Comparison of ENCODE assay signal across 8 cellular contexts in genomic region chr14:102363182-102363952, GRCh38. TPM values are rescaled to one million over a fixed set of nuclear protein-coding genes. Genes with fewer than 3 reads are reported as not detected.
DNase-seq lines count a peak whose midpoint lies in the region; ATAC-seq, FAIRE-seq and TF ChIP-seq lines count a peak whose summit lies in the region.

No MANE protein-coding gene starts in this region.

- FAIRE-seq in keratinocyte (lab: Jason Lieb, UNC) = no peak

- H3K9ac ChIP-seq in keratinocyte (ENCODE audit: control insufficient read depth, extremely low read depth, insufficient read depth, low read length) = peak overlapping the region; percentile 84

- H4K20me1 ChIP-seq in keratinocyte (ENCODE audit: control insufficient read depth, extremely low read depth, insufficient read depth, low read length) = no peaks in the 10 kb centered on the region

- peaks cover 38% of the 10 kb centered on the region for H3K79me2 ChIP-seq in keratinocyte (ENCODE audit: control insufficient read depth, insufficient read depth, low read length)

- POLR2A ChIA-PET in AG04449 (lab: Yijun Ruan, JAX) = no interaction called here

- dilution Hi-C loops in keratinocyte (cut with MboI; ENCODE audit: extremely low pct_ligation_motif_present, low sequenced_read_pairs) = no loop called here

- TF ChIP-seq CTCF in AG04449 (IDR thresholded peaks at IDR 0.05; ENCODE audit: insufficient read depth, low read length, missing control alignments) (no peak), cardiac fibroblast (IDR thresholded peaks at IDR 0.05; ENCODE audit: low read depth, low read length) (no peak), keratinocyte (optimal IDR thresholded peaks at IDR 0.05 in 1 of 3, IDR thresholded peaks at IDR 0.05 in 1 of 3, conservative IDR thresholded peaks at IDR 0.05 in 1 of 3; ENCODE audit: extremely low read depth in 1 of 3, insufficient read depth in 2 of 3, low read length in 3 of 3) (no peak)

- peak overlapping the region; percentile 37 for H2AFZ ChIP-seq in keratinocyte (ENCODE audit: control insufficient read depth, low read length)

- H3K4me1 ChIP-seq in SJSA1 (replicated peaks) (peaks cover 18% of the 10 kb centered on the region), keratinocyte (ENCODE audit: control insufficient read depth, extremely low read depth, insufficient read depth, low read length) (peaks cover 11% of the 10 kb centered on the region)

- H3K27me3 ChIP-seq in SJSA1 (replicated peaks) (no peaks in the 10 kb centered on the region), keratinocyte (ENCODE audit: control insufficient read depth, extremely low read depth, insufficient read depth, low read length) (no peaks in the 10 kb centered on the region)

- CTCF ChIA-PET in AG04449 (lab: Yijun Ruan, JAX) = interaction anchor here (1.1 to 1.5 kb wide), 3 partner anchors 10 to 49 kb away, joined by 3 to 4 read pairs (median 4); no protein-coding TSS in a partner anchor

- ATAC-seq in GM18520 (IDR thresholded peaks at IDR 0.05; ENCODE audit: unreplicated experiment) (peak; percentile 8), HG03095 (IDR thresholded peaks at IDR 0.05; ENCODE audit: unreplicated experiment) (peak; percentile 29)

- H3K4me2 ChIP-seq in keratinocyte (ENCODE audit: control insufficient read depth, extremely low read depth, insufficient read depth, low read depth, low read length) = peak overlapping the region; percentile 81

- no peaks in the 10 kb centered on the region for H3K9me1 ChIP-seq in keratinocyte (ENCODE audit: control insufficient read depth, extremely low read depth, insufficient read depth, low read length)

- H3K9me3 ChIP-seq in SJSA1 (replicated peaks) (no peaks in the 10 kb centered on the region), keratinocyte (ENCODE audit: control insufficient read depth, low read depth, low read length) (no peaks in the 10 kb centered on the region)

- H3K27ac ChIP-seq in SJSA1 (peak overlapping the region; percentile 68), keratinocyte (ENCODE audit: control insufficient read depth, insufficient read depth, low read length) (peak overlapping the region; percentile 69)

- peak overlapping the region; percentile 89 for H3K4me3 ChIP-seq in AG04449 (ENCODE audit: low read depth, low read length)
- H3K4me3 ChIP-seq in SJSA1 = peak overlapping the region; percentile 80
- H3K4me3 ChIP-seq in cardiac fibroblast (replicated peaks in 1 of 2; ENCODE audit: low read depth in 2 of 2, low read length in 2 of 2) = peak overlapping the region; percentile 77 to 86
- H3K4me3 ChIP-seq in keratinocyte (ENCODE audit: control insufficient read depth in 2 of 3, extremely low read depth in 1 of 3, insufficient read depth in 2 of 3, low read depth in 1 of 3, low read length in 3 of 3) = peak overlapping the region; percentile 73 to 85 (median 75)

- DNase-seq in AG04449 (ENCODE audit: low read depth, low spot score) (no peak), SJSA1 (ENCODE audit: low read depth in 1 of 2, low spot score in 2 of 2) (peak in 1 of 2 experiments; percentile 24), cardiac fibroblast (ENCODE audit: low read depth in 2 of 2) (peak; percentile 35 to 44), keratinocyte (ENCODE audit: low read depth, low spot score) (peak; percentile 21), LoVo (ENCODE audit: low spot score) (no peak)
- peak in 2 of 3 donors; percentile 9 to 19 for DNase-seq in stimulated activated CD4-positive, alpha-beta T cell treated with anti-CD3 and anti-CD28 coated beads, Interleukin-12 subunit alpha, Interleukin-12 subunit beta, amount 100 ng/mL, for 48 hours (ENCODE audit: low read depth in 2 of 3, low spot score in 1 of 3)

- H3K36me3 ChIP-seq in SJSA1 = peaks cover 21% of the 10 kb centered on the region
- peaks cover 0 to 3% of the 10 kb centered on the region in 2 experiments for H3K36me3 ChIP-seq in keratinocyte (ENCODE audit: control insufficient read depth in 2 of 2, extremely low read depth in 1 of 2, insufficient read depth in 2 of 2, low read length in 2 of 2)

RNA-seq across cellular contexts. Expression of gene TECPR2, which starts 0.6 kb away (rescaled TPM):
- total RNA-seq in SJSA1 (2014; rRNA removed; shearing (Covaris generic)) = 4.0 and 4.8 TPM in 2 replicates
- polyA plus RNA-seq in keratinocyte = 8.1 to 8.7 TPM (median 8.3 TPM) in 3 replicates
- 6.3 TPM for polyA plus RNA-seq in keratinocyte (2011; ENCODE audit: low read depth)
- 6.4 TPM in 2 replicates for polyA plus RNA-seq in keratinocyte (2011; cell fraction: cytosol; rRNA removed)
- 14.0 and 17.2 TPM in 2 replicates for polyA plus RNA-seq in keratinocyte (2011; cell fraction: nucleus; rRNA removed)
- 4.9 and 10.4 TPM in 2 replicates for polyA plus RNA-seq in keratinocyte (2012; ENCODE audit: low replicate concordance)
- 15.0 to 38.9 TPM (median 15.9 TPM) in 3 replicates for polyA minus RNA-seq in keratinocyte
- 22.1 TPM for polyA minus RNA-seq in keratinocyte (2011; cell fraction: cytosol; rRNA and poly(A)+ RNA removed)
- 24.5 and 27.2 TPM in 2 replicates for polyA minus RNA-seq in keratinocyte (2011; cell fraction: nucleus; rRNA and poly(A)+ RNA removed)

RNA-seq across cellular contexts. Expression of gene CINP, which starts 0.7 kb away (rescaled TPM):
- 50.8 and 60.9 TPM in 2 replicates for total RNA-seq in SJSA1 (2014; rRNA removed; shearing (Covaris generic))
- polyA plus RNA-seq in keratinocyte = 44.3 to 55.4 TPM (median 49.3 TPM) in 3 replicates
- polyA plus RNA-seq in keratinocyte (2011; ENCODE audit: low read depth) = 50.6 TPM
- 54.6 and 61.0 TPM in 2 replicates for polyA plus RNA-seq in keratinocyte (2011; cell fraction: cytosol; rRNA removed)
- polyA plus RNA-seq in keratinocyte (2011; cell fraction: nucleus; rRNA removed) = 23.4 and 23.6 TPM in 2 replicates
- polyA plus RNA-seq in keratinocyte (2012; ENCODE audit: low replicate concordance) = 33.9 and 48.7 TPM in 2 replicates
- polyA minus RNA-seq in keratinocyte = 22.4 to 36.5 TPM (median 35.4 TPM) in 3 replicates
- polyA minus RNA-seq in keratinocyte (2011; cell fraction: cytosol; rRNA and poly(A)+ RNA removed) = 29.2 TPM
- polyA minus RNA-seq in keratinocyte (2011; cell fraction: nucleus; rRNA and poly(A)+ RNA removed) = 7.8 and 14.3 TPM in 2 replicates

RNA-seq across cellular contexts. Expression of gene ZNF839, which starts 43.8 kb away (rescaled TPM):
- 4.6 and 7.4 TPM in 2 replicates for total RNA-seq in SJSA1 (2014; rRNA removed; shearing (Covaris generic))
- 9.9 to 11.0 TPM (median 10.9 TPM) in 3 replicates for polyA plus RNA-seq in keratinocyte
- polyA plus RNA-seq in keratinocyte (2011; ENCODE audit: low read depth) = 6.7 TPM
- polyA plus RNA-seq in keratinocyte (2011; cell fraction: cytosol; rRNA removed) = 5.5 and 6.5 TPM in 2 replicates
- polyA plus RNA-seq in keratinocyte (2011; cell fraction: nucleus; rRNA removed) = 32.9 and 37.3 TPM in 2 replicates
- polyA plus RNA-seq in keratinocyte (2012; ENCODE audit: low replicate concordance) = 6.6 and 8.6 TPM in 2 replicates
- 3.1 to 13.4 TPM (median 9.4 TPM) in 3 replicates for polyA minus RNA-seq in keratinocyte
- 9.0 TPM for polyA minus RNA-seq in keratinocyte (2011; cell fraction: cytosol; rRNA and poly(A)+ RNA removed)
- polyA minus RNA-seq in keratinocyte (2011; cell fraction: nucleus; rRNA and poly(A)+ RNA removed) = 8.5 and 11.6 TPM in 2 replicates

RNA-seq across cellular contexts. Expression of gene MOK, which starts 58.4 kb away (rescaled TPM):
- 2.7 and 12.1 TPM in 2 replicates for total RNA-seq in SJSA1 (2014; rRNA removed; shearing (Covaris generic))
- polyA plus RNA-seq in keratinocyte = 24.5 to 41.7 TPM (median 38.1 TPM) in 3 replicates
- polyA plus RNA-seq in keratinocyte (2011; ENCODE audit: low read depth) = 8.0 TPM
- polyA plus RNA-seq in keratinocyte (2011; cell fraction: cytosol; rRNA removed) = 20.8 and 24.2 TPM in 2 replicates
- 85.4 and 109 TPM in 2 replicates for polyA plus RNA-seq in keratinocyte (2011; cell fraction: nucleus; rRNA removed)
- polyA plus RNA-seq in keratinocyte (2012; ENCODE audit: low replicate concordance) = 7.6 and 32.2 TPM in 2 replicates
- polyA minus RNA-seq in keratinocyte = 11.1 to 34.4 TPM (median 26.8 TPM) in 3 replicates
- polyA minus RNA-seq in keratinocyte (2011; cell fraction: cytosol; rRNA and poly(A)+ RNA removed) = 7.7 TPM
- 20.0 and 40.4 TPM in 2 replicates for polyA minus RNA-seq in keratinocyte (2011; cell fraction: nucleus; rRNA and poly(A)+ RNA removed)

Comparison
In these comparisons a context has a peak if more than half of its experiments do, and no peak if none do; other contexts are left out.
1. DNase-seq: peak in cardiac fibroblast (2 of 2), keratinocyte (single experiment) and stimulated activated CD4-positive, alpha-beta T cell treated with anti-CD3 and anti-CD28 coated beads, Interleukin-12 subunit alpha, Interleukin-12 subunit beta, amount 100 ng/mL, for 48 hours (2 of 3); none in AG04449 (single experiment) and LoVo (single experiment).
2. Peak in every context shown above with its lines, with median percentiles within 50 percentile points of each other: H3K4me3 ChIP-seq.